ENCODE assay signal across 8 cellular contexts in genomic region chr5:180860273-180860886, GRCh38. TPM values are rescaled to one million over a fixed set of nuclear protein-coding genes. Genes with fewer than 3 reads are reported as not detected.
A peak's percentile ranks its signal among the peaks of the same experiment; 100 is the strongest.
DNase-seq lines count a peak whose midpoint lies in the region; ATAC-seq and TF ChIP-seq lines count a peak whose summit lies in the region.

No MANE protein-coding gene starts in this region.

- H3K4me1 ChIP-seq in esophagus (ENCODE audit: control insufficient read depth in 2 of 2, insufficient read depth in 2 of 2, low read length in 1 of 2) (peaks cover 0 to 3% of the 10 kb centered on the region in 2 donors), urinary bladder (ENCODE audit: insufficient read depth) (no peaks in the 10 kb centered on the region)

- H3K27me3 ChIP-seq in esophagus (ENCODE audit: control insufficient read depth in 1 of 2, insufficient read depth in 2 of 2, low read length in 2 of 2) = no peaks in the 10 kb centered on the region

- peak overlapping the region; percentile 88 to 97 (median 90) for H3K4me3 Mint-ChIP-seq in nephron

- H3K4me1 Mint-ChIP-seq in nephron = peaks cover 19% of the 10 kb centered on the region

- peak overlapping the region; percentile 84 to 95 (median 89) for H3K27ac Mint-ChIP-seq in nephron

- DNase-seq in AML-193 (lab: John Stamatoyannopoulos, UW) (peak; percentile 45 to 57), NCI-H1930 (lab: John Stamatoyannopoulos, UW) (peak; percentile 32 to 54)

- H3K36me3 ChIP-seq in esophagus (ENCODE audit: control insufficient read depth in 2 of 2, insufficient read depth in 2 of 2, low read length in 1 of 2) (peaks cover 0 to 9% of the 10 kb centered on the region in 2 donors), urinary bladder (ENCODE audit: insufficient read depth) (no peaks in the 10 kb centered on the region)

- H3K27me3 Mint-ChIP-seq in nephron (ENCODE audit: low read depth) = no peaks in the 10 kb centered on the region

- peak overlapping the region; percentile 97 to 98 for H3K27ac ChIP-seq in esophagus (ENCODE audit: low read depth in 2 of 2, low read length in 1 of 2)
- peak overlapping the region; percentile 94 for H3K27ac ChIP-seq in urinary bladder (ENCODE audit: low read depth)

- peaks cover 30% of the 10 kb centered on the region for H3K36me3 Mint-ChIP-seq in nephron (ENCODE audit: low read depth)

- peak overlapping the region; percentile 72 to 80 for H3K4me3 ChIP-seq in esophagus (ENCODE audit: low read depth in 1 of 2, low read length in 2 of 2)
- peak overlapping the region; percentile 76 for H3K4me3 ChIP-seq in urinary bladder (ENCODE audit: low read depth, low read length)

- no peaks in the 10 kb centered on the region for H3K9me3 ChIP-seq in esophagus (ENCODE audit: control insufficient read depth in 2 of 2, insufficient read depth in 1 of 2, low read depth in 1 of 2, low read length in 1 of 2)

- H3K9me3 Mint-ChIP-seq in nephron = peaks cover 8% of the 10 kb centered on the region

- peak; percentile 45 for ATAC-seq in GM18505 (IDR thresholded peaks at IDR 0.05; ENCODE audit: unreplicated experiment)
- peak; percentile 51 for ATAC-seq in HG02885 (IDR thresholded peaks at IDR 0.05; ENCODE audit: poor library complexity, unreplicated experiment)
- peak; percentile 66 to 69 for ATAC-seq in activated CD4-positive, CD25-positive, alpha-beta regulatory T cell treated with anti-CD3 and anti-CD28 coated beads, Interleukin-2, amount 50 U/mL, for 24 hours

- TF ChIP-seq POLR2A in GM18505 (IDR thresholded peaks at IDR 0.05; ENCODE audit: borderline replicate concordance, extremely low read depth, insufficient read depth, insufficient read length) = no peak

- WGBS in esophagus, 2 donors = 0% methylated on average over 18 of the region's 18 CpGs
- WGBS in urinary bladder = under 1% methylated on average over 18 of the region's 18 CpGs

- no peak for TF ChIP-seq CTCF in nephron (IDR thresholded peaks at IDR 0.05; ENCODE audit: unreplicated experiment in 3 of 3)

RNA-seq across cellular contexts. Expression of gene ZFP62, which starts 0.7 kb away (rescaled TPM):
- polyA plus RNA-seq in esophagus (10 to 100 TPM; 10.3 to 23.6 TPM), urinary bladder (17.4 TPM)
- 32.6 TPM for total RNA-seq in urinary bladder

RNA-seq across cellular contexts. Expression of gene BTNL8, which starts 38.6 kb away (rescaled TPM):
- polyA plus RNA-seq in esophagus (under 1 TPM; 0.06 to 0.07 TPM), urinary bladder (0.10 TPM)
- not detected for total RNA-seq in urinary bladder

RNA-seq across cellular contexts. Expression of gene MGAT1, which starts 57.8 kb away (rescaled TPM):
- 100 to 1,000 TPM in 1 of 2 donors, 10 to 100 TPM in 1; 84.0 to 108 TPM for polyA plus RNA-seq in esophagus
- 50.6 TPM for total RNA-seq in urinary bladder
- 179 TPM for polyA plus RNA-seq in urinary bladder

Comparison
In these comparisons a context has a peak if more than half of its experiments do, and no peak if none do; other contexts are left out.
1. Peak in every context shown above with its lines: DNase-seq, ATAC-seq, H3K4me3 ChIP-seq and H3K27ac ChIP-seq.